2 cellular contexts compared by ENCODE assay signal in genomic region chr5:95379133-95379532, GRCh38.
TF ChIP-seq lines count a peak whose summit lies in the region.

No MANE protein-coding gene starts in this region.

TF ChIP-seq in A549, 52 proteins besides CTCF, POLR2A, EP300 and RAD21:
- TF ChIP-seq RARB (CRISPR knock-in tag; IDR thresholded peaks at IDR 0.05) = no peak
- TF ChIP-seq MAFK (IDR thresholded peaks at IDR 0.05; ENCODE audit: partially characterized antibody) = peak; percentile 96
- TF ChIP-seq KDM1A (IDR thresholded peaks at IDR 0.05; ENCODE audit: low read depth) = no peak
- TF ChIP-seq MAZ (IDR thresholded peaks at IDR 0.05; ENCODE audit: borderline replicate concordance, low read depth, low read length) = no peak
- no peak for TF ChIP-seq HOXA7 (CRISPR knock-in tag; IDR thresholded peaks at IDR 0.05)
- TF ChIP-seq ATOH8 (CRISPR knock-in tag; IDR thresholded peaks at IDR 0.05; ENCODE audit: low read depth) = no peak

TF ChIP-seq in K562, 482 proteins besides CTCF, POLR2A, EP300 and RAD21:
- peak; percentile 85 for TF ChIP-seq MAFG (tag; conservative IDR thresholded peaks at IDR 0.05)
- TF ChIP-seq ZNF316 (IDR thresholded peaks at IDR 0.05) = peak; percentile 91
- peak; percentile 98 for TF ChIP-seq MAFK (IDR thresholded peaks at IDR 0.05; ENCODE audit: low read length)
- TF ChIP-seq MAFF (IDR thresholded peaks at IDR 0.05; ENCODE audit: low read length) = peak; percentile 97
- TF ChIP-seq C11orf30 (IDR thresholded peaks at IDR 0.05; ENCODE audit: low read depth) = peak; percentile 88
- no peak for TF ChIP-seq AFF1 (IDR thresholded peaks at IDR 0.05; ENCODE audit: low read depth in 1 of 2, partially characterized antibody in 2 of 2)
